1 cellular context compared by ENCODE assay signal in the genomic region with DNA sequence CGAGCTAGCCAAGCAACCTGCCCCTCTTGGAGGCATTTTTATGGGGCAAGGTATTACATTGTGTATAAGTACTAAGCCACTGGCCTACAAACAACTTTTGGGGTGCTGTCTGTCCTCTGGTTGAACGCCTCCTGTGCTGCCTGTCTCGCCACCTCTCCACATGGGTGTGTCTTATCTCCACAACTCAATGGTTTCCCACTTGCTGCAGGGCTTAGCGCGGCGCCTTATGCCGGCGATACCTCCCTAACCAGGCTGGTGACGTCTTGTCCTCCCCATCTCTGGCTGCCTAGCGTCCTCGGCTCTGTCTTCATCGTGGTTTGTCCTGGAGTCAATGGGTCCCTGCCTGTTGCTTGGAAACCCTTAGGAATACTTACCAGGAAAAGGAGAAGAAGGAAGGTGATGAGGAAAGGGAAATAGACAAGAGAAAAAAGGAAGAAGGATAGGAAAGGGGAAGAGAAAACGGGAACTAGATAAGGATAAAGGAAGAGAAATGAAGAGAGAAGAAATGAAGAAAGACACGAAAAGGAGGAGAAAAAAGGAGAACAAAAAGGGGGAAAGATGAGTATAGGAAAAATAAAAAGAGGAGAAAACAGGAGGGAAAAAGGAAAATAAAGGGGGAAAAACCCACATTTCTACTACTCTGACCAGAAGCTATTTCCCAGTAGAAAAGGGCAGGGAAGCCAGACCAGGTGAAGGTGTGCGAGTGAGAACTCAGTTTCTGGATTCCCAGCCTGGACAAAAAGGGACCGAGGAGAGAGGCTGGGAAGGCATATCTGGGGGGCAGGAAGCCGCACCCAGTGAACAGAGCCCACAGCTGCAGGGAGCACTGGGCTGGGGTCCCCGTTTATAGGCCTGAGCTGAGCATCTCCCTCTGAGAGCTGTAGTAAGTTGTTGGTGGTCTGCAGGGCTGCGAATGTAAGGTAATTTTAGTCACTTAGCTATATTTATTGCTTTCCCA.
TF ChIP-seq lines count a peak whose summit lies in the region.

No MANE protein-coding gene starts in this region.

TF ChIP-seq in K562, 482 proteins besides CTCF, POLR2A, EP300 and RAD21 (continued from another document and continues in another):
- TF ChIP-seq, protein P1, sequence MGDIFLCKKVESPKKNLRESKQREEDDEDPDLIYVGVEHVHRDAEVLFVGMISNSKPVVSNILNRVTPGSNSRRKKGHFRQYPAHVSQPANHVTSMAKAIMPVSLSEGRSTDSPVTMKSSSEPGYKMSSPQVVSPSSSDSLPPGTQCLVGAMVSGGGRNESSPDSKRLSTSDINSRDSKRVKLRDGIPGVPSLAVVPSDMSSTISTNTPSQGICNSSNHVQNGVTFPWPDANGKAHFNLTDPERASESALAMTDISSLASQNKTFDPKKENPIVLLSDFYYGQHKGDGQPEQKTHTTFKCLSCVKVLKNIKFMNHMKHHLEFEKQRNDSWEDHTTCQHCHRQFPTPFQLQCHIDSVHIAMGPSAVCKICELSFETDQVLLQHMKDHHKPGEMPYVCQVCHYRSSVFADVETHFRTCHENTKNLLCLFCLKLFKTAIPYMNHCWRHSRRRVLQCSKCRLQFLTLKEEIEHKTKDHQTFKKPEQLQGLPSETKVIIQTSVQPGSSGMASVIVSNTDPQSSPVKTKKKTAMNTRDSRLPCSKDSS (IDR thresholded peaks at IDR 0.05; ENCODE audit: low read depth, partially characterized antibody): no peak
- TF ChIP-seq ZNF12 (CRISPR knock-in tag; IDR thresholded peaks at IDR 0.05): no peak
- TF ChIP-seq FOXK1 (CRISPR knock-in tag; IDR thresholded peaks at IDR 0.05; ENCODE audit: borderline replicate concordance): no peak
- TF ChIP-seq PURB (CRISPR knock-in tag; IDR thresholded peaks at IDR 0.05; ENCODE audit: low read depth): no peak
- TF ChIP-seq CAMTA2 (CRISPR knock-in tag; conservative IDR thresholded peaks at IDR 0.05): no peak
- TF ChIP-seq, protein P2, sequence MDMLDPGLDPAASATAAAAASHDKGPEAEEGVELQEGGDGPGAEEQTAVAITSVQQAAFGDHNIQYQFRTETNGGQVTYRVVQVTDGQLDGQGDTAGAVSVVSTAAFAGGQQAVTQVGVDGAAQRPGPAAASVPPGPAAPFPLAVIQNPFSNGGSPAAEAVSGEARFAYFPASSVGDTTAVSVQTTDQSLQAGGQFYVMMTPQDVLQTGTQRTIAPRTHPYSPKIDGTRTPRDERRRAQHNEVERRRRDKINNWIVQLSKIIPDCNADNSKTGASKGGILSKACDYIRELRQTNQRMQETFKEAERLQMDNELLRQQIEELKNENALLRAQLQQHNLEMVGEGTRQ (CRISPR knock-in tag; IDR thresholded peaks at IDR 0.05): no peak
- no peak for TF ChIP-seq XRCC3 (IDR thresholded peaks at IDR 0.05)
- no peak for TF ChIP-seq PCBP1 (IDR thresholded peaks at IDR 0.05; ENCODE audit: low read depth, low read length, poor library complexity, severe bottlenecking)
- no peak for TF ChIP-seq POLR2H (tag; IDR thresholded peaks at IDR 0.05; ENCODE audit: low read depth)
- no peak for TF ChIP-seq TCF7L2 (IDR thresholded peaks at IDR 0.05; ENCODE audit: low read depth, low read length)
- TF ChIP-seq, protein P3, sequence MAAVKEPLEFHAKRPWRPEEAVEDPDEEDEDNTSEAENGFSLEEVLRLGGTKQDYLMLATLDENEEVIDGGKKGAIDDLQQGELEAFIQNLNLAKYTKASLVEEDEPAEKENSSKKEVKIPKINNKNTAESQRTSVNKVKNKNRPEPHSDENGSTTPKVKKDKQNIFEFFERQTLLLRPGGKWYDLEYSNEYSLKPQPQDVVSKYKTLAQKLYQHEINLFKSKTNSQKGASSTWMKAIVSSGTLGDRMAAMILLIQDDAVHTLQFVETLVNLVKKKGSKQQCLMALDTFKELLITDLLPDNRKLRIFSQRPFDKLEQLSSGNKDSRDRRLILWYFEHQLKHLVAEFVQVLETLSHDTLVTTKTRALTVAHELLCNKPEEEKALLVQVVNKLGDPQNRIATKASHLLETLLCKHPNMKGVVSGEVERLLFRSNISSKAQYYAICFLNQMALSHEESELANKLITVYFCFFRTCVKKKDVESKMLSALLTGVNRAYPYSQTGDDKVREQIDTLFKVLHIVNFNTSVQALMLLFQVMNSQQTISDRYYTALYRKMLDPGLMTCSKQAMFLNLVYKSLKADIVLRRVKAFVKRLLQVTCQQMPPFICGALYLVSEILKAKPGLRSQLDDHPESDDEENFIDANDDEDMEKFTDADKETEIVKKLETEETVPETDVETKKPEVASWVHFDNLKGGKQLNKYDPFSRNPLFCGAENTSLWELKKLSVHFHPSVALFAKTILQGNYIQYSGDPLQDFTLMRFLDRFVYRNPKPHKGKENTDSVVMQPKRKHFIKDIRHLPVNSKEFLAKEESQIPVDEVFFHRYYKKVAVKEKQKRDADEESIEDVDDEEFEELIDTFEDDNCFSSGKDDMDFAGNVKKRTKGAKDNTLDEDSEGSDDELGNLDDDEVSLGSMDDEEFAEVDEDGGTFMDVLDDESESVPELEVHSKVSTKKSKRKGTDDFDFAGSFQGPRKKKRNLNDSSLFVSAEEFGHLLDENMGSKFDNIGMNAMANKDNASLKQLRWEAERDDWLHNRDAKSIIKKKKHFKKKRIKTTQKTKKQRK (IDR thresholded peaks at IDR 0.05; ENCODE audit: borderline replicate concordance, low read depth, low read length): no peak
- no peak for TF ChIP-seq POLR2B (IDR thresholded peaks at IDR 0.05; ENCODE audit: low read depth, partially characterized antibody)
- TF ChIP-seq, protein P4, sequence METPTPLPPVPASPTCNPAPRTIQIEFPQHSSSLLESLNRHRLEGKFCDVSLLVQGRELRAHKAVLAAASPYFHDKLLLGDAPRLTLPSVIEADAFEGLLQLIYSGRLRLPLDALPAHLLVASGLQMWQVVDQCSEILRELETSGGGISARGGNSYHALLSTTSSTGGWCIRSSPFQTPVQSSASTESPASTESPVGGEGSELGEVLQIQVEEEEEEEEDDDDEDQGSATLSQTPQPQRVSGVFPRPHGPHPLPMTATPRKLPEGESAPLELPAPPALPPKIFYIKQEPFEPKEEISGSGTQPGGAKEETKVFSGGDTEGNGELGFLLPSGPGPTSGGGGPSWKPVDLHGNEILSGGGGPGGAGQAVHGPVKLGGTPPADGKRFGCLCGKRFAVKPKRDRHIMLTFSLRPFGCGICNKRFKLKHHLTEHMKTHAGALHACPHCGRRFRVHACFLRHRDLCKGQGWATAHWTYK (CRISPR knock-in tag; IDR thresholded peaks at IDR 0.05): no peak
- TF ChIP-seq, protein P5, sequence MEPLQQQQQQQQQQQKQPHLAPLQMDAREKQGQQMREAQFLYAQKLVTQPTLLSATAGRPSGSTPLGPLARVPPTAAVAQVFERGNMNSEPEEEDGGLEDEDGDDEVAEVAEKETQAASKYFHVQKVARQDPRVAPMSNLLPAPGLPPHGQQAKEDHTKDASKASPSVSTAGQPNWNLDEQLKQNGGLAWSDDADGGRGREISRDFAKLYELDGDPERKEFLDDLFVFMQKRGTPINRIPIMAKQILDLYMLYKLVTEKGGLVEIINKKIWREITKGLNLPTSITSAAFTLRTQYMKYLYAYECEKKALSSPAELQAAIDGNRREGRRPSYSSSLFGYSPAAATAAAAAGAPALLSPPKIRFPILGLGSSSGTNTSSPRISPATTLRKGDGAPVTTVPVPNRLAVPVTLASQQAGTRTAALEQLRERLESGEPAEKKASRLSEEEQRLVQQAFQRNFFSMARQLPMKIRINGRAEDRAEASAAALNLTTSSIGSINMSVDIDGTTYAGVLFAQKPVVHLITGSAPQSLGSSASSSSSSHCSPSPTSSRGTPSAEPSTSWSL (CRISPR knock-in tag; IDR thresholded peaks at IDR 0.05; ENCODE audit: borderline replicate concordance): no peak
- TF ChIP-seq SREBF1 (IDR thresholded peaks at IDR 0.05; ENCODE audit: borderline replicate concordance, low read depth, low read length): no peak
- TF ChIP-seq MCM5 (IDR thresholded peaks at IDR 0.05; ENCODE audit: low read depth): no peak
- peak; percentile 45 for TF ChIP-seq TCF3 (CRISPR knock-in tag; IDR thresholded peaks at IDR 0.05)
- TF ChIP-seq TARDBP (IDR thresholded peaks at IDR 0.05): no peak
- TF ChIP-seq, protein P6, sequence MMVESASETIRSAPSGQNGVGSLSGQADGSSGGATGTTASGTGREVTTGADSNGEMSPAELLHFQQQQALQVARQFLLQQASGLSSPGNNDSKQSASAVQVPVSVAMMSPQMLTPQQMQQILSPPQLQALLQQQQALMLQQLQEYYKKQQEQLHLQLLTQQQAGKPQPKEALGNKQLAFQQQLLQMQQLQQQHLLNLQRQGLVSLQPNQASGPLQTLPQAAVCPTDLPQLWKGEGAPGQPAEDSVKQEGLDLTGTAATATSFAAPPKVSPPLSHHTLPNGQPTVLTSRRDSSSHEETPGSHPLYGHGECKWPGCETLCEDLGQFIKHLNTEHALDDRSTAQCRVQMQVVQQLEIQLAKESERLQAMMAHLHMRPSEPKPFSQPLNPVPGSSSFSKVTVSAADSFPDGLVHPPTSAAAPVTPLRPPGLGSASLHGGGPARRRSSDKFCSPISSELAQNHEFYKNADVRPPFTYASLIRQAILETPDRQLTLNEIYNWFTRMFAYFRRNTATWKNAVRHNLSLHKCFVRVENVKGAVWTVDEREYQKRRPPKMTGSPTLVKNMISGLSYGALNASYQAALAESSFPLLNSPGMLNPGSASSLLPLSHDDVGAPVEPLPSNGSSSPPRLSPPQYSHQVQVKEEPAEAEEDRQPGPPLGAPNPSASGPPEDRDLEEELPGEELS (CRISPR knock-in tag; IDR thresholded peaks at IDR 0.05; ENCODE audit: borderline replicate concordance): no peak
- TF ChIP-seq ELF4 (CRISPR knock-in tag; IDR thresholded peaks at IDR 0.05): 0 out of 2 replicates have a peak, but pooled peaks have one; percentile 58
- no peak for TF ChIP-seq POU5F1 (IDR thresholded peaks at IDR 0.05; ENCODE audit: borderline replicate concordance, low read depth, low read length, partially characterized antibody)
- TF ChIP-seq ZFPM2 (CRISPR knock-in tag; IDR thresholded peaks at IDR 0.05): no peak
- no peak for TF ChIP-seq ATF1 (CRISPR knock-in tag; IDR thresholded peaks at IDR 0.05)
- peak; percentile 20; the same call in 1 of the 2 replicates for TF ChIP-seq ATF1 (tag; IDR thresholded peaks at IDR 0.05)
- TF ChIP-seq THRAP3 (IDR thresholded peaks at IDR 0.05; ENCODE audit: borderline replicate concordance): 0 out of 2 replicates have a peak, but pooled peaks have one; percentile 50
- TF ChIP-seq ZNF551 (CRISPR knock-in tag; IDR thresholded peaks at IDR 0.05): no peak
- TF ChIP-seq LARP7 (IDR thresholded peaks at IDR 0.05): 0 out of 2 replicates have a peak, but pooled peaks have one; percentile 68
- no peak for TF ChIP-seq ETV5 (CRISPR knock-in tag; IDR thresholded peaks at IDR 0.05; ENCODE audit: low read depth)
- no peak for TF ChIP-seq TCFL5 (CRISPR knock-in tag; conservative IDR thresholded peaks at IDR 0.05)
- no peak for TF ChIP-seq RBFOX2 (IDR thresholded peaks at IDR 0.05; ENCODE audit: low read depth, low read length)
- TF ChIP-seq PHF8 (IDR thresholded peaks at IDR 0.05; ENCODE audit: borderline replicate concordance, low read length): no peak
- TF ChIP-seq ZNF133 (CRISPR knock-in tag; IDR thresholded peaks at IDR 0.05): no peak
- TF ChIP-seq, protein P7, sequence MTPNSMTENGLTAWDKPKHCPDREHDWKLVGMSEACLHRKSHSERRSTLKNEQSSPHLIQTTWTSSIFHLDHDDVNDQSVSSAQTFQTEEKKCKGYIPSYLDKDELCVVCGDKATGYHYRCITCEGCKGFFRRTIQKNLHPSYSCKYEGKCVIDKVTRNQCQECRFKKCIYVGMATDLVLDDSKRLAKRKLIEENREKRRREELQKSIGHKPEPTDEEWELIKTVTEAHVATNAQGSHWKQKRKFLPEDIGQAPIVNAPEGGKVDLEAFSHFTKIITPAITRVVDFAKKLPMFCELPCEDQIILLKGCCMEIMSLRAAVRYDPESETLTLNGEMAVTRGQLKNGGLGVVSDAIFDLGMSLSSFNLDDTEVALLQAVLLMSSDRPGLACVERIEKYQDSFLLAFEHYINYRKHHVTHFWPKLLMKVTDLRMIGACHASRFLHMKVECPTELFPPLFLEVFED (CRISPR knock-in tag; conservative IDR thresholded peaks at IDR 0.05): peak; percentile 62; the same call in 1 of the 2 replicates
- peak; percentile 33; the same call in 1 of the 2 replicates for TF ChIP-seq SMARCE1 (IDR thresholded peaks at IDR 0.05)
- TF ChIP-seq NR1H2 (CRISPR knock-in tag; IDR thresholded peaks at IDR 0.05): no peak
- TF ChIP-seq, protein P8, sequence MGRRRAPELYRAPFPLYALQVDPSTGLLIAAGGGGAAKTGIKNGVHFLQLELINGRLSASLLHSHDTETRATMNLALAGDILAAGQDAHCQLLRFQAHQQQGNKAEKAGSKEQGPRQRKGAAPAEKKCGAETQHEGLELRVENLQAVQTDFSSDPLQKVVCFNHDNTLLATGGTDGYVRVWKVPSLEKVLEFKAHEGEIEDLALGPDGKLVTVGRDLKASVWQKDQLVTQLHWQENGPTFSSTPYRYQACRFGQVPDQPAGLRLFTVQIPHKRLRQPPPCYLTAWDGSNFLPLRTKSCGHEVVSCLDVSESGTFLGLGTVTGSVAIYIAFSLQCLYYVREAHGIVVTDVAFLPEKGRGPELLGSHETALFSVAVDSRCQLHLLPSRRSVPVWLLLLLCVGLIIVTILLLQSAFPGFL (CRISPR knock-in tag; IDR thresholded peaks at IDR 0.05): no peak
- TF ChIP-seq SAFB2 (IDR thresholded peaks at IDR 0.05; ENCODE audit: borderline replicate concordance, low read depth, low read length, severe bottlenecking): no peak
- TF ChIP-seq, protein P9, sequence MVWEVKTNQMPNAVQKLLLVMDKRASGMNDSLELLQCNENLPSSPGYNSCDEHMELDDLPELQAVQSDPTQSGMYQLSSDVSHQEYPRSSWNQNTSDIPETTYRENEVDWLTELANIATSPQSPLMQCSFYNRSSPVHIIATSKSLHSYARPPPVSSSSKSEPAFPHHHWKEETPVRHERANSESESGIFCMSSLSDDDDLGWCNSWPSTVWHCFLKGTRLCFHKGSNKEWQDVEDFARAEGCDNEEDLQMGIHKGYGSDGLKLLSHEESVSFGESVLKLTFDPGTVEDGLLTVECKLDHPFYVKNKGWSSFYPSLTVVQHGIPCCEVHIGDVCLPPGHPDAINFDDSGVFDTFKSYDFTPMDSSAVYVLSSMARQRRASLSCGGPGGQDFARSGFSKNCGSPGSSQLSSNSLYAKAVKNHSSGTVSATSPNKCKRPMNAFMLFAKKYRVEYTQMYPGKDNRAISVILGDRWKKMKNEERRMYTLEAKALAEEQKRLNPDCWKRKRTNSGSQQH (CRISPR knock-in tag; IDR thresholded peaks at IDR 0.05): 0 out of 2 replicates have a peak, but pooled peaks have one; percentile 56
- TF ChIP-seq CBX3 (IDR thresholded peaks at IDR 0.05; ENCODE audit: borderline replicate concordance in 1 of 2, low read length in 2 of 2): no peak
- TF ChIP-seq ESRRA (IDR thresholded peaks at IDR 0.05; ENCODE audit: borderline replicate concordance, low read depth): no peak
- no peak for TF ChIP-seq ETS2 (tag; IDR thresholded peaks at IDR 0.05; ENCODE audit: borderline replicate concordance, poor library complexity, severe bottlenecking)
